In genomic region chr14:75067765-75068164, GRCh38 we compare ENCODE assay signal across 1 cellular context.
A peak's percentile ranks its signal among the peaks of the same experiment; 100 is the strongest.
TF ChIP-seq lines count a peak whose summit lies in the region.

No MANE protein-coding gene starts in this region.

TF ChIP-seq in WTC11, 78 proteins besides CTCF, POLR2A, EP300 and RAD21:
- TF ChIP-seq ZNF121 (CRISPR knock-in tag; IDR thresholded peaks at IDR 0.05), result peak; percentile 43; the same call in 1 of the 2 replicates
